In the genomic region with DNA sequence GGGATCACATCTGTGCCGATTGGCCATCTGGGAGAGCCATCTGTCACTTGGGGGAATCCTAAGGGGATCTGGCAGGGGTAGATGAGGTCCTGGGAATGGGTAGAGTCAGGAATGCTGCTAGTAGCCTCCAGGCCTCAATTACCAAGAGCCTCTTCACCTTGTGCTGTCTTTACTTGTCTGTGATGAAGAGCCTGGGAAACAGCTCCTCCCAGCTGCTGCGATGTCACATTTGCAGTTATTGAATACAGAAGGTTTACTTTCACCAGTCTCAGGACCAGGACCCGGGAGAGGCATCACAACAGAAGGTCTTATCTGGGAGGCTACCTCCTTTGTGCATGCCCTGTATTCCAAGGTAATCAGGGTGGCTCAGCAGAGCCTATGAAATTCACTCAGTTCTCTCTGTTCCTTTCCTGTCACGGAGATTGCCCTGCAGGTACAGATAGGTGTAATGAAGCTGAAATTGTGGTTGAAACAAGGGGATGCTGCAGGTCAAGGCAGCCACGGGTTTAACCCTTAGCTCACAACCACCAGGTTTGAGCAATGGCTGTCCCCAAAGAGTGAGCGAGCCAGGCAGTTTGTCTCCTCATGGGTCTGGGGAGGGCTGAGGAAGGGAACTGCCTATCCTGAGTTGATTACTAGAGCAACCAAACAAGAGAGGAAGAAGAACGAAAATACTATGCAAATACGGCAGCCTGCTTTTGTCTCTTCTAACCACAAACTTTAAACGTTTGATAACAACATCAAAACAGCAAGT, we compare ENCODE assay signal across 1 cellular context.
TF ChIP-seq lines count a peak whose summit lies in the region.

No MANE protein-coding gene starts in this region.

TF ChIP-seq in H1, 55 proteins besides CTCF, POLR2A, EP300 and RAD21:
- no peak for TF ChIP-seq SAP30 (IDR thresholded peaks at IDR 0.05; ENCODE audit: insufficient read depth, insufficient replicate concordance, low read length)
- no peak for TF ChIP-seq PHF8 (conservative IDR thresholded peaks at IDR 0.05; ENCODE audit: low read depth, low read length)
TF ChIP-seq in H1: peak in this region for 0.
